Comparison of ENCODE assay signal across 8 cellular contexts in the genomic region with DNA sequence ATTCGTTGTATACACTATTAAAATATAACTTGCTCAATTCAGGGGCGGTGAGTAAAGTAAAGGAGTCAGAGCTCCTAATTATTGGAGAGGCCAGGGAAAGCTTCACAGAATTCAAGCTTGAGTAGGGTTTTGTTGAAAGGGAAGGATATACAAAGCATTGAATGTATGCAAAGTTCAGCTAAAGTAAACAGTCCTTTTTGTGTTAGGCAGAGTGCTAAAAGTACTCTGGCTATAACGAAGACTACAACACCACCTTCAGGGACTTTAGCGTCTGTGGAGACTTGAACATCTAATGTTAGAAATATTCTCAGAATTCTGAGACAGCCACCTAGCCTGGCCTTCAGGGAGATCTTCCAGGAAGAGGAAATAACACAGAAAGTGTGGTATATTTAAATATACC. TPM values are rescaled to one million over a fixed set of nuclear protein-coding genes. Genes with fewer than 3 reads are reported as not detected.
DNase-seq lines count a peak whose midpoint lies in the region; ATAC-seq, FAIRE-seq and TF ChIP-seq lines count a peak whose summit lies in the region.

No MANE protein-coding gene starts in this region.

- DNase-seq in activated T-cell treated with anti-CD3 and anti-CD28 coated beads, Interleukin-2, amount 50 U/mL, for 4 hours: no peak
- DNase-seq in activated T-cell treated with anti-CD3 and anti-CD28 coated beads for 4 hours (no peak), RCC 7860 (ENCODE audit: low spot score) (peak; percentile 12), esophagus squamous epithelium (lab: John Stamatoyannopoulos, UW) (no peak), stomach (no peak), T1000 (lab: John Stamatoyannopoulos, UW) (no peak)

- H3K4me3 ChIP-seq in esophagus squamous epithelium (peak overlapping the region in 2 of 4 donors; percentile 54 to 77), stomach (peak overlapping the region; percentile 55 to 65 (median 58))

- H3K36me3 Mint-ChIP-seq in activated T-cell treated with anti-CD3 and anti-CD28 coated beads, Interleukin-2, amount 50 U/mL, for 4 hours (ENCODE audit: insufficient read depth): no peaks in the 10 kb centered on the region

- H3K27ac ChIP-seq in esophagus squamous epithelium (peak overlapping the region; percentile 6 to 92 (median 88)), stomach (peak overlapping the region in 4 of 5 donors; percentile 80 to 91 (median 84))

- H3K36me3 ChIP-seq in esophagus squamous epithelium (peaks cover 0 to 13% (median 0%) of the 10 kb centered on the region in 3 donors), stomach (peaks cover 0 to 7% (median 5%) of the 10 kb centered on the region in 4 donors)

- TF ChIP-seq CTCF in esophagus squamous epithelium (IDR thresholded peaks at IDR 0.05): no peak
- no peak for TF ChIP-seq CTCF in stomach (IDR thresholded peaks at IDR 0.05)

- H3K4me3 Mint-ChIP-seq in activated T-cell treated with anti-CD3 and anti-CD28 coated beads, Interleukin-2, amount 50 U/mL, for 4 hours: peak overlapping the region; percentile 89

- no peak for FAIRE-seq in RCC 7860 (lab: Jason Lieb, UNC)

- peaks cover 13% of the 10 kb centered on the region for H3K4me1 Mint-ChIP-seq in activated T-cell treated with anti-CD3 and anti-CD28 coated beads, Interleukin-2, amount 50 U/mL, for 4 hours (ENCODE audit: low read depth)

- H3K4me1 ChIP-seq in esophagus squamous epithelium (peaks cover 9 to 59% (median 19%) of the 10 kb centered on the region in 3 donors), stomach (peaks cover 12 to 43% (median 21%) of the 10 kb centered on the region in 4 donors)

- no peaks in the 10 kb centered on the region for H3K27me3 ChIP-seq in esophagus squamous epithelium
- no peaks in the 10 kb centered on the region for H3K27me3 ChIP-seq in stomach

- no peaks in the 10 kb centered on the region for H3K27me3 Mint-ChIP-seq in activated T-cell treated with anti-CD3 and anti-CD28 coated beads, Interleukin-2, amount 50 U/mL, for 4 hours (ENCODE audit: low read depth)

- TF ChIP-seq POLR2A in esophagus squamous epithelium (IDR thresholded peaks at IDR 0.05) (no peak), stomach (IDR thresholded peaks at IDR 0.05) (no peak)

- ATAC-seq in activated T-cell treated with anti-CD3 and anti-CD28 coated beads, Interleukin-2, amount 50 U/mL, for 4 hours: no peak
- no peak for ATAC-seq in GM19395 (IDR thresholded peaks at IDR 0.05; ENCODE audit: unreplicated experiment)
- no peak for ATAC-seq in HG03460 (IDR thresholded peaks at IDR 0.05; ENCODE audit: unreplicated experiment)

- H3K9me3 Mint-ChIP-seq in activated T-cell treated with anti-CD3 and anti-CD28 coated beads, Interleukin-2, amount 50 U/mL, for 4 hours: no peaks in the 10 kb centered on the region

- WGBS in esophagus squamous epithelium, 2 donors: 31 to 44% methylated on average over 4 of the region's 4 CpGs
- WGBS in stomach, 5 donors: 15 to 25% (median 23%) methylated on average over 4 of the region's 4 CpGs

- TF ChIP-seq EP300 in stomach (IDR thresholded peaks at IDR 0.05): no peak

- H3K9me3 ChIP-seq in esophagus squamous epithelium: no peaks in the 10 kb centered on the region
- no peaks in the 10 kb centered on the region for H3K9me3 ChIP-seq in stomach

- intact Hi-C loops in esophagus squamous epithelium (cut with DNase I) (no loop called here), stomach (cut with DNase I; ENCODE audit: low total_unique reads) (no loop called here)

RNA-seq across cellular contexts. Expression of a gene that starts 1.1 kb away (rescaled TPM):
- total RNA-seq in activated T-cell treated with anti-CD3 and anti-CD28 coated beads, Interleukin-2, amount 50 U/mL, for 4 hours: under 1 TPM in 1 of 3 donors, not detected in 2; 0.40 TPM
- total RNA-seq in esophagus squamous epithelium (1 to 10 TPM in 1 of 4 donors, not detected in 3; 3.6 TPM), stomach (not detected)
- polyA plus RNA-seq in stomach: under 1 TPM in 1 of 3 donors, not detected in 2; 0.93 TPM

RNA-seq across cellular contexts. Expression of a gene that starts 8.7 kb away (rescaled TPM):
- total RNA-seq in activated T-cell treated with anti-CD3 and anti-CD28 coated beads, Interleukin-2, amount 50 U/mL, for 4 hours: under 1 TPM; 0.43 to 0.82 (median 0.50) TPM
- total RNA-seq in esophagus squamous epithelium (1,000 to 10,000 TPM in 1 of 4 donors, 100 to 1,000 TPM in 3; 311 to 1,013 (median 406) TPM), stomach (10 to 100 TPM in 2 of 5 donors, 1 to 10 TPM in 3; 1.7 to 29.3 (median 6.5) TPM)
- 100 to 1,000 TPM in 1 of 3 donors, 1 to 10 TPM in 2; 3.1 to 345 (median 6.8) TPM for polyA plus RNA-seq in stomach

RNA-seq across cellular contexts. Expression of a gene that starts 29.4 kb away (rescaled TPM):
- 10 to 100 TPM; 38.6 to 43.1 (median 38.7) TPM for total RNA-seq in activated T-cell treated with anti-CD3 and anti-CD28 coated beads, Interleukin-2, amount 50 U/mL, for 4 hours
- total RNA-seq in esophagus squamous epithelium (10 to 100 TPM; 10.5 to 16.5 (median 13.7) TPM), stomach (10 to 100 TPM in 2 of 5 donors, 1 to 10 TPM in 3; 3.5 to 46.2 (median 5.8) TPM)
- polyA plus RNA-seq in stomach: 10 to 100 TPM in 2 of 3 donors, 1 to 10 TPM in 1; 9.6 to 14.8 (median 12.4) TPM

RNA-seq across cellular contexts. Expression of a gene that starts 32.6 kb away (rescaled TPM):
- under 1 TPM; 0.19 to 0.34 (median 0.33) TPM for total RNA-seq in activated T-cell treated with anti-CD3 and anti-CD28 coated beads, Interleukin-2, amount 50 U/mL, for 4 hours
- total RNA-seq in esophagus squamous epithelium: 10 to 100 TPM; 30.6 to 76.8 (median 43.3) TPM
- total RNA-seq in stomach: 10 to 100 TPM in 3 of 5 donors, 1 to 10 TPM in 2; 4.9 to 32.3 (median 11.7) TPM
- 10 to 100 TPM in 1 of 3 donors, 1 to 10 TPM in 2; 7.5 to 54.2 (median 8.7) TPM for polyA plus RNA-seq in stomach

Comparison
In these comparisons a context has a peak if more than half of its experiments do, and no peak if none do; other contexts are left out.
1. RNA of a gene that starts 8.7 kb away (total RNA-seq): 311 to 1,013 TPM in esophagus squamous epithelium; 1.7 to 29.3 TPM in stomach and 0.43 to 0.82 TPM in activated T-cell treated with anti-CD3 and anti-CD28 coated beads, Interleukin-2, amount 50 U/mL, for 4 hours; every median in the first group is over 10 times any median in the second.